Comparison of ENCODE assay signal across 35 cellular contexts in genomic region chr2:6326958-6327357, GRCh38.
"Had no signal": no experiment of that assay in that cellular context is flagged by ENCODE, and none has a peak within 500 bp of the region (broad histone marks: within the 10 kb centered on the region; RNA-seq: fewer than 3 reads in every experiment).

No MANE protein-coding gene starts in this region.

- H3K27me3 ChIP-seq: MG63 had no signal

- H3K9me3 ChIP-seq: MG63 had no signal

- H3K4me3 ChIP-seq: MG63 had no signal

- DNase-seq: Karpas-422, Kasumi-1, MG63, MM.1S, MV-4-11, NCI-H1048, NCI-H1092, NCI-H1092 treated with DMSO at 0.1 percent for 48 hours, NCI-H1105, NCI-H1105 treated with DMSO at 0.1 percent for 48 hours, NCI-H1417, NCI-H1417 treated with DMSO at 0.1 percent for 48 hours, NCI-H1436, NCI-H1436 treated with DMSO at 0.1 percent for 48 hours, NCI-H146, NCI-H1694, NCI-H1694 treated with DMSO at 0.1 percent for 48 hours, NCI-H187, NCI-H187 treated with DMSO at 0.1 percent for 48 hours, NCI-H1930, NCI-H2029, NCI-H2029 treated with DMSO at 0.1 percent for 48 hours, NCI-H2081, NCI-H2081 treated with DMSO at 0.1 percent for 48 hours, NCI-H2107, NCI-H2171, NCI-H2171 treated with DMSO at 0.1 percent for 48 hours, NCI-H226, NCI-H345, NCI-H446, NCI-H446 treated with DMSO at 0.1 percent for 48 hours, NCI-H510A, NCI-H510A treated with DMSO at 0.1 percent for 48 hours, NCI-H524, NCI-H524 treated with DMSO at 0.1 percent for 48 hours had no signal

- H3K36me3 ChIP-seq: MG63 had no signal
